Comparison of ENCODE assay signal across 7 cellular contexts in the genomic region with DNA sequence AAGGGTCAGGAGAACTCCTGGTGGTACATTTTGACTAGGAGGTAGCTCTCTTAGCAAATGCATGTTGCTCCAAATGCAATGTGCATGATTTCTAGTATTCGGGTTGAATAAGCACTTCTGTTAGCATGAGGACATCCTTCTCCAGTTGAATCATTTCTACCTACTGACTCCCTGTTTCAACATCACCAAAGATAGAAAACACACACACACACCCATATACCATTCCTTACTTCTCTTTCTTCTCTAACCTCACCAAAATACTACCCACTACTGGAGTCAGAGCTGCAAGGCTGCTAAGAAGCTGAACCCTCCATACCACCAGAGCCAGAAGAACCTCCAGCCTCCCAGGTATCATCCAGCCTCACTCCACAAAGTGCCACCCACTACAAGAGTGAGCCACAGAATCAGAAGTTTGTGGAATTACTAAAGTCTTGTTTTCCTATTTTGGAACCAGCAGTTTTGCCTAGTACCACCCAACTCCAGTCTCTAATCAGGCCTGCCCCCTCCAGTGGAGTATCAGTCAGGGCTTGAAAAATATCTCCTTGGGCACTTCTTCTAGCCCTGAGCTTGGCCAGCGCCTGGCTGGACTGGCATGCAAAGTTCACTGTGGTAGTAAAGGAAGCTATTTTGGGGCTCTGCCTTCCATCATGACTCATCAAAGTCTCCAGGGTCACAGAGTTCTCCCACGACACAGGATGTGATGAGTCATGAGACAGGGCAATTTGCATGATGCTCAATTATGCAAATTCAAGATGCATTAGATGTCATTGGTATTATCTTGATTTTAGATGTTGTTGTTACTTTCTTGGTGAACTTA.
DNase-seq lines count a peak whose midpoint lies in the region; ATAC-seq and TF ChIP-seq lines count a peak whose summit lies in the region.

No MANE protein-coding gene starts in this region.

- H3K27ac ChIP-seq in thoracic aorta, result peak overlapping the region; percentile 65 to 70

- no peaks in the 10 kb centered on the region for H3K36me3 ChIP-seq in thoracic aorta

- ATAC-seq in GM19468 (IDR thresholded peaks at IDR 0.05; ENCODE audit: extremely low read depth, unreplicated experiment) (peak; percentile 67), HG03460 (IDR thresholded peaks at IDR 0.05; ENCODE audit: unreplicated experiment) (peak; percentile 85), thoracic aorta (ENCODE audit: insufficient number of reproducible peaks, low FRiP score, low read depth) (peak; percentile 82)

- H3K27me3 ChIP-seq in thoracic aorta (replicated peaks; ENCODE audit: insufficient read depth), result no peaks in the 10 kb centered on the region

- no peak for TF ChIP-seq CTCF in GM10266 (IDR thresholded peaks at IDR 0.05; ENCODE audit: control insufficient read depth, insufficient read depth, low read depth, missing control alignments)
- no peak for TF ChIP-seq CTCF in thoracic aorta (IDR thresholded peaks at IDR 0.05)

- peak; percentile 77 for DNase-seq in GM10266 (ENCODE audit: extremely low spot score)
- peak; percentile 43 to 58 for DNase-seq in SW 1271 (lab: John Stamatoyannopoulos, UW)
- peak; percentile 43 for DNase-seq in glomerular visceral epithelial cell (ENCODE audit: extremely low spot score)
- peak; percentile 52 for DNase-seq in thoracic aorta (ENCODE audit: low spot score)
- no peak for DNase-seq in activated CD8-positive, alpha-beta memory T cell treated with anti-CD3 and anti-CD28 coated beads, Interleukin-2, amount 50 U/mL, for 4 hours

- peaks cover 24 to 40% of the 10 kb centered on the region in 2 donors for H3K4me1 ChIP-seq in thoracic aorta (ENCODE audit: control insufficient read depth in 1 of 2, low read depth in 2 of 2)

- H3K9me3 ChIP-seq in thoracic aorta, result no peaks in the 10 kb centered on the region

- H3K4me3 ChIP-seq in thoracic aorta, result no peak overlapping the region
